ENCODE assay signal across 8 cellular contexts in genomic region chr7:75409880-75410822, GRCh38. TPM values are rescaled to one million over a fixed set of nuclear protein-coding genes. Genes with fewer than 3 reads are reported as not detected.
DNase-seq lines count a peak whose midpoint lies in the region; ATAC-seq, FAIRE-seq and TF ChIP-seq lines count a peak whose summit lies in the region.
"Not testable (repeated sequence)": the region's sequence is repeated elsewhere in the genome, so short reads cannot be mapped to it uniquely, and the experiment has no call there.

No MANE protein-coding gene starts in this region.

- H3K27me3 ChIP-seq in A673 (replicated peaks; ENCODE audit: insufficient read depth, low read depth, low read length, poor library complexity); H9 (ENCODE audit: insufficient read depth, low read length); GM12878 (replicated peaks in 1 of 2; ENCODE audit: control insufficient read depth in 2 of 2, insufficient read depth in 2 of 2, low read length in 1 of 2); heart left ventricle: not testable (repeated sequence)

- BruUV-seq in A673 (replicated peaks; lab: Mats Ljungman, UMichigan) (TSS peak; percentile 66), GM12878 (replicated peaks; lab: Mats Ljungman, UMichigan) (TSS peak; percentile 92)

- peak; percentile 93 for ATAC-seq in GM18909 (IDR thresholded peaks at IDR 0.05; ENCODE audit: poor library complexity, unreplicated experiment)
- ATAC-seq in HG03175 (IDR thresholded peaks at IDR 0.05; ENCODE audit: unreplicated experiment), result peak; percentile 93
- peak; percentile 91 to 97 (median 94) for ATAC-seq in T-cell (replicated peaks in 1 of 4)
- ATAC-seq in GM12878, result peak; percentile 96
- peak; percentile 95 to 98 (median 96) for ATAC-seq in heart left ventricle

- not testable (repeated sequence) for DNase-seq in A673 (ENCODE audit: low spot score); H9; T-cell; GM12878 (ENCODE audit: low read depth, low spot score)
- DNase-seq in heart left ventricle (peak in 3 of 5 donors; percentile 22 to 58 (median 23)), posterior vena cava (ENCODE audit: low spot score) (peak; percentile 66)

- H3K4me3 Mint-ChIP-seq in H9, result peak overlapping the region; percentile 33 to 75; a peak in 3 of 5 replicates
- peak overlapping the region; percentile 56 to 71 (median 62) for H3K4me3 Mint-ChIP-seq in T-cell

- H2BK120ac ChIP-seq in H9 (ENCODE audit: low read depth, low read length, poor library complexity, severe bottlenecking), result not testable (repeated sequence)

- RAD21 ChIA-PET in GM12878 (lab: Charles Lee; ENCODE audit: unreplicated experiment), result not testable (repeated sequence)

- H3K14ac ChIP-seq in H9 (ENCODE audit: insufficient read depth, low read length), result not testable (repeated sequence)

- not testable (repeated sequence) for H4K20me1 ChIP-seq in H9 (ENCODE audit: control insufficient read depth, insufficient read depth, insufficient read length); GM12878 (ENCODE audit: control insufficient read depth, insufficient read depth)

- not testable (repeated sequence) for H3K23me2 ChIP-seq in H9 (ENCODE audit: insufficient read length, low read depth, low read length, poor library complexity, severe bottlenecking)

- H3K4me1 ChIP-seq in A673 (ENCODE audit: insufficient read depth, low read length, poor library complexity, severe bottlenecking); H9 (ENCODE audit: insufficient read depth, low read length); GM12878 (ENCODE audit: control insufficient read depth, insufficient read depth, low read length); heart left ventricle: not testable (repeated sequence)

- intact Hi-C loops in A673 (cut with micrococcal nuclease; ENCODE audit: unreplicated experiment); GM12878 (cut with micrococcal nuclease; ENCODE audit: unreplicated experiment); heart left ventricle (cut with DNase I); posterior vena cava (cut with DNase I): not testable (repeated sequence)

- H4K8ac ChIP-seq in H9 (replicated peaks; ENCODE audit: insufficient read length, low read depth, low read length), result not testable (repeated sequence)

- not testable (repeated sequence) for H3K18ac ChIP-seq in H9 (ENCODE audit: insufficient read length, low read depth, low read length)

- POLR2A ChIA-PET in A673 (lab: Charles Lee; ENCODE audit: low non-redundant PET); T-cell (lab: Charles Lee); GM12878 (lab: Charles Lee): not testable (repeated sequence)

- TF ChIP-seq RAD21 in GM12878 (IDR thresholded peaks at IDR 0.05; ENCODE audit: insufficient read depth, low read depth, low read length), result not testable (repeated sequence)

- H3K79me2 ChIP-seq in H9 (ENCODE audit: insufficient read depth, low read length); GM12878 (ENCODE audit: control insufficient read depth, insufficient read depth, low read length): not testable (repeated sequence)

- not testable (repeated sequence) for H3K4me3 ChIP-seq in A673 (ENCODE audit: low read depth, low read length, poor library complexity, severe bottlenecking); GM12878
- H3K4me3 ChIP-seq in heart left ventricle, result peak overlapping the region in 9 of 12 donors; percentile 42 to 55 (median 48)

- H3K23ac ChIP-seq in H9 (ENCODE audit: insufficient read length, low read depth, low read length), result not testable (repeated sequence)

- FAIRE-seq in GM12878 (lab: Jason Lieb, UNC), result peak; percentile 90

- TF ChIP-seq EP300 in GM12878 (IDR thresholded peaks at IDR 0.05; ENCODE audit: borderline replicate concordance in 1 of 2, control insufficient read depth in 1 of 2, low read depth in 2 of 2, low read length in 2 of 2), result not testable (repeated sequence)

- H3T11ph ChIP-seq in H9 (ENCODE audit: low read length), result not testable (repeated sequence)

- not testable (repeated sequence) for TF ChIP-seq CTCF in A673 (conservative IDR thresholded peaks at IDR 0.05; ENCODE audit: low read depth, low read length); H9 (conservative IDR thresholded peaks at IDR 0.05); GM12878 (IDR thresholded peaks at IDR 0.05 in 2 of 3, conservative IDR thresholded peaks at IDR 0.05 in 1 of 3; ENCODE audit: control insufficient read depth in 2 of 3, extremely low read depth in 1 of 3, insufficient read depth in 1 of 3, low read depth in 3 of 3, low read length in 3 of 3); heart left ventricle (IDR thresholded peaks at IDR 0.05)

- SMC1A ChIA-PET in GM12878 (lab: Charles Lee; ENCODE audit: uncharacterized antibody, unreplicated experiment), result not testable (repeated sequence)

- H2BK12ac ChIP-seq in H9 (ENCODE audit: insufficient read length, low read depth, low read length), result not testable (repeated sequence)

- not testable (repeated sequence) for H3K9ac ChIP-seq in H9 (ENCODE audit: extremely low read depth, insufficient read length, low read length); GM12878 (ENCODE audit: control insufficient read depth, insufficient read depth, low read length)

- not testable (repeated sequence) for H3K27ac ChIP-seq in A673 (ENCODE audit: low read depth, low read length, poor library complexity, severe bottlenecking); H9 (ENCODE audit: insufficient read length, low read depth, low read length); GM12878 (ENCODE audit: control insufficient read depth, insufficient read depth); heart left ventricle

- H3K9me3 ChIP-seq in A673 (ENCODE audit: low read depth, low read length, poor library complexity, severe bottlenecking); H9 (ENCODE audit: control insufficient read depth, low read depth, low read length); GM12878 (replicated peaks; ENCODE audit: control insufficient read depth, insufficient read depth, low read length); heart left ventricle: not testable (repeated sequence)

- not testable (repeated sequence) for H3K9me3 Mint-ChIP-seq in H9, T-cell

- not testable (repeated sequence) for H2BK15ac ChIP-seq in H9 (ENCODE audit: low read depth, low read length)

- H3K27me3 Mint-ChIP-seq in H9 (ENCODE audit: low read depth); T-cell: not testable (repeated sequence)

- H3K4ac ChIP-seq in H9 (ENCODE audit: low read depth, low read length), result not testable (repeated sequence)

- no CpG with 5 or more reads among the region's 74 CpGs for WGBS in H9 (ENCODE audit: extremely low coverage, insufficient read length, low lambda C conversion rate)
- WGBS in GM12878 (ENCODE audit: insufficient coverage, insufficient replicate concordance, low lambda C conversion rate, missing lambda C conversion rate), result no CpG with 5 or more reads among the region's 74 CpGs
- 1 to 26% methylated on average over 10 to 11 of the region's 74 CpGs; no CpG with 5 or more reads in 2 of the 4 donors for WGBS in heart left ventricle, 4 donors

- H3K56ac ChIP-seq in H9 (ENCODE audit: insufficient read length, low read depth, low read length), result not testable (repeated sequence)

- H2BK20ac ChIP-seq in H9 (ENCODE audit: low read depth, low read length, poor library complexity, severe bottlenecking), result not testable (repeated sequence)

- H3K27ac Mint-ChIP-seq in H9, result not testable (repeated sequence)
- peak overlapping the region in 1 of 2 donors; percentile 72 for H3K27ac Mint-ChIP-seq in T-cell

- H3K79me1 ChIP-seq in H9 (ENCODE audit: insufficient read depth, low read depth, low read length, poor library complexity, severe bottlenecking), result not testable (repeated sequence)

- CTCF ChIA-PET in A673 (lab: Charles Lee); T-cell (lab: Charles Lee); GM12878 (lab: Yijun Ruan, JAX): not testable (repeated sequence)

- H3K4me2 ChIP-seq in H9 (ENCODE audit: insufficient read depth, insufficient read length, low read length); GM12878 (ENCODE audit: control insufficient read depth, insufficient read depth): not testable (repeated sequence)

- H4K91ac ChIP-seq in H9 (ENCODE audit: insufficient read length, low read depth, low read length), result not testable (repeated sequence)

- H2BK5ac ChIP-seq in H9 (ENCODE audit: insufficient read length, low read length), result not testable (repeated sequence)

- H3K36me3 ChIP-seq in A673 (ENCODE audit: insufficient read depth, low read length, poor library complexity, severe bottlenecking); GM12878 (ENCODE audit: control insufficient read depth in 2 of 2, insufficient read depth in 2 of 2, low read length in 1 of 2); heart left ventricle: not testable (repeated sequence)

- not testable (repeated sequence) for H2AFZ ChIP-seq in H9 (ENCODE audit: low read length); GM12878 (ENCODE audit: control insufficient read depth, low read depth, low read length)

- H3K36me3 Mint-ChIP-seq in H9 (ENCODE audit: insufficient read depth in 1 of 3, low read depth in 3 of 3); T-cell: not testable (repeated sequence)

- H2AK5ac ChIP-seq in H9 (ENCODE audit: insufficient read length, low read length), result not testable (repeated sequence)

- TF ChIP-seq POLR2A in GM12878 (IDR thresholded peaks at IDR 0.05; ENCODE audit: low read depth, low read length); heart left ventricle (IDR thresholded peaks at IDR 0.05): not testable (repeated sequence)

- not testable (repeated sequence) for H4K5ac ChIP-seq in H9 (ENCODE audit: insufficient read length, low read depth, low read length)

- not testable (repeated sequence) for H3K4me1 Mint-ChIP-seq in H9, T-cell

- in situ Hi-C loops in GM12878 (cut with MboI), result not testable (repeated sequence)

RNA-seq across cellular contexts. Expression of gene TRIM73, which starts 14.7 kb away (rescaled TPM):
- 0.39 and 0.55 TPM in 2 replicates for total RNA-seq in A673 (2021)
- total RNA-seq in H9 (2021), result 2.7 and 2.9 TPM in 2 replicates
- total RNA-seq in T-cell, result 10 to 100 TPM; 20.7 to 45.0 (median 30.1) TPM
- 12.8 and 13.6 TPM in 2 replicates for total RNA-seq in GM12878 (2013; cell fraction: nucleolus; rRNA removed)
- total RNA-seq in GM12878 (2014; rRNA removed), result 0.71 and 1.6 TPM in 2 replicates
- total RNA-seq in GM12878 (2014; rRNA removed; fragmentation: Illumina TruSeq; extraction: Trizol), result 0.32 and 0.76 TPM in 2 replicates
- 2.4 and 3.6 TPM in 2 replicates for total RNA-seq in GM12878 (2021)
- 0.62 TPM for polyA plus RNA-seq in GM12878 (2011; ENCODE audit: low read depth)
- 0.09 and 0.23 TPM in 2 replicates for polyA plus RNA-seq in GM12878 (2011; rRNA removed)
- 0.27 and 0.70 TPM in 2 replicates for polyA plus RNA-seq in GM12878 (2011; cell fraction: cytosol; rRNA removed)
- polyA plus RNA-seq in GM12878 (2011; cell fraction: nucleus; rRNA removed), result 4.0 and 6.6 TPM in 2 replicates
- polyA plus RNA-seq in GM12878 (2012), result 1.5 and 1.7 TPM in 2 replicates
- polyA plus RNA-seq in GM12878 (2014; fragmentation: Illumina TruSeq; extraction: Trizol), result 0.19 TPM in 1 of 2 replicates, not detected in the other
- under 1 TPM in 1 of 2 experiments, not detected in 1; 0.16 TPM for polyA plus RNA-seq in GM12878 (2014; fragmentation: Nextera tagmentation; extraction: Ambion mirVana)
- 1.4 and 1.8 TPM in 2 replicates for polyA plus RNA-seq in GM12878 (2014; rRNA removed)
- under 1 TPM; 0.21 to 0.86 TPM for polyA plus RNA-seq in GM12878 (2016; fragmentation: Nextera tagmentation; extraction: Ambion mirVana)
- 0.73 and 1.5 TPM in 2 replicates for polyA minus RNA-seq in GM12878 (2011; rRNA and poly(A)+ RNA removed)
- 2.4 TPM in 1 of 2 replicates, not detected in the other for polyA minus RNA-seq in GM12878 (2011; cell fraction: cytosol; rRNA and poly(A)+ RNA removed)
- polyA minus RNA-seq in GM12878 (2011; cell fraction: nucleus; rRNA and poly(A)+ RNA removed), result 1.1 and 3.1 TPM in 2 replicates
- 1 to 10 TPM in 5 of 9 donors, under 1 TPM in 4; 0.25 to 1.7 (median 1.1) TPM for total RNA-seq in heart left ventricle
- polyA plus RNA-seq in heart left ventricle, result 1 to 10 TPM in 1 of 2 donors, under 1 TPM in 1; 0.55 to 1.4 TPM
- total RNA-seq in posterior vena cava, result 1 to 10 TPM; 1.9 to 2.9 TPM
